8 cellular contexts compared by ENCODE assay signal in genomic region chr7:17408245-17408903, GRCh38.
A peak's percentile ranks its signal among the peaks of the same experiment; 100 is the strongest.
DNase-seq lines count a peak whose midpoint lies in the region; ATAC-seq and TF ChIP-seq lines count a peak whose summit lies in the region.

No MANE protein-coding gene starts in this region.

- no peak for TF ChIP-seq EP300 in gastroesophageal sphincter (IDR thresholded peaks at IDR 0.05)

- no peaks in the 10 kb centered on the region for H3K27me3 ChIP-seq in gastroesophageal sphincter
- H3K27me3 ChIP-seq in smooth muscle cell (ENCODE audit: low read depth) = no peaks in the 10 kb centered on the region

- CTCF ChIA-PET in HEK293 (lab: Yijun Ruan, JAX) = interaction anchor here (0.5 to 1.0 kb wide), 3 partner anchors 239 to 752 kb away, joined by 3 read pairs; no protein-coding TSS in a partner anchor

- H3K4me3 ChIP-seq in HEK293 (ENCODE audit: low read depth, low read length) (no peak overlapping the region), gastroesophageal sphincter (no peak overlapping the region), smooth muscle cell (no peak overlapping the region)

- H3K79me2 ChIP-seq in smooth muscle cell (ENCODE audit: low read depth) = no peaks in the 10 kb centered on the region

- H3K4me1 ChIP-seq in HEK293 (ENCODE audit: control insufficient read depth, insufficient read depth, low read length) = peaks cover 8% of the 10 kb centered on the region
- peaks cover 0 to 7% (median 0%) of the 10 kb centered on the region in 3 donors for H3K4me1 ChIP-seq in gastroesophageal sphincter
- H3K4me1 ChIP-seq in smooth muscle cell (ENCODE audit: low read depth) = no peaks in the 10 kb centered on the region

- no peak overlapping the region for H2AFZ ChIP-seq in smooth muscle cell (ENCODE audit: low read depth)

- ATAC-seq in gastroesophageal sphincter = peak; percentile 86
- ATAC-seq in HG03521 (IDR thresholded peaks at IDR 0.05; ENCODE audit: unreplicated experiment) = no peak

- TF ChIP-seq CTCF in HEK293 (tag by site-specific recombination; IDR thresholded peaks at IDR 0.05) = no peak
- no peak for TF ChIP-seq CTCF in gastroesophageal sphincter (IDR thresholded peaks at IDR 0.05)
- no peak for TF ChIP-seq CTCF in smooth muscle cell (IDR thresholded peaks at IDR 0.05; ENCODE audit: borderline replicate concordance, insufficient read depth, poor library complexity, severe bottlenecking)

- peak overlapping the region; percentile 28 for H3K4me2 ChIP-seq in smooth muscle cell

- H3K36me3 ChIP-seq in HEK293 (ENCODE audit: control insufficient read depth in 2 of 2, insufficient read depth in 1 of 2, low read length in 2 of 2) = no peaks in the 10 kb centered on the region
- no peaks in the 10 kb centered on the region for H3K36me3 ChIP-seq in gastroesophageal sphincter
- H3K36me3 ChIP-seq in smooth muscle cell (ENCODE audit: low read depth) = no peaks in the 10 kb centered on the region

- no peak overlapping the region for H3K9ac ChIP-seq in smooth muscle cell (ENCODE audit: low read depth)

- no peak for TF ChIP-seq POLR2A in gastroesophageal sphincter (IDR thresholded peaks at IDR 0.05)

- H3K9me3 ChIP-seq in HEK293 (ENCODE audit: control insufficient read depth, insufficient read depth, low read depth, low read length) (no peaks in the 10 kb centered on the region), gastroesophageal sphincter (no peaks in the 10 kb centered on the region), smooth muscle cell (replicated peaks; ENCODE audit: low read depth) (no peaks in the 10 kb centered on the region)

- H3K27ac ChIP-seq in HEK293 (ENCODE audit: extremely low read depth, low read depth, low read length) = no peak overlapping the region
- H3K27ac ChIP-seq in gastroesophageal sphincter = peak overlapping the region in 1 of 4 donors; percentile 14
- H3K27ac ChIP-seq in smooth muscle cell (ENCODE audit: low read depth) = peak overlapping the region; percentile 77

- DNase-seq in SKM-1 (lab: John Stamatoyannopoulos, UW; ENCODE audit: unreplicated experiment) = peak; percentile 87
- DNase-seq in smooth muscle cell (lab: John Stamatoyannopoulos, UW; ENCODE audit: unreplicated experiment) = no peak
- no peak for DNase-seq in stimulated activated CD4-positive, alpha-beta T cell treated with anti-CD3 and anti-CD28 coated beads, Interleukin-2, amount 100 ng/mL, for 24 hours
- DNase-seq in DMS153 treated with DMSO at 0.1 percent for 48 hours (lab: John Stamatoyannopoulos, UW; ENCODE audit: unreplicated experiment) = no peak
- DNase-seq in iPS-NIHi11 (ENCODE audit: low spot score) = no peak

- H3F3A ChIP-seq in smooth muscle cell (ENCODE audit: low read depth) = no peaks in the 10 kb centered on the region

- H4K20me1 ChIP-seq in smooth muscle cell (ENCODE audit: low read depth) = no peaks in the 10 kb centered on the region

- POLR2A ChIA-PET in HEK293 (lab: Yijun Ruan, JAX) = no interaction called here

- 57 to 67% methylated on average over 3 to 5 of the region's 5 CpGs for WGBS in gastroesophageal sphincter (ENCODE audit: low coverage in 1 of 2), 2 donors
- 21% methylated on average over 5 of the region's 5 CpGs for WGBS in smooth muscle cell (ENCODE audit: low lambda C conversion rate)

TF ChIP-seq in HEK293, 187 proteins besides CTCF, POLR2A, EP300 and RAD21:
- TF ChIP-seq TRIM28 (IDR thresholded peaks at IDR 0.05; ENCODE audit: borderline replicate concordance, low read length) (peak; percentile 19; the same call in 1 of the 2 replicates), HOXC10 (CRISPR knock-in tag; IDR thresholded peaks at IDR 0.05) (no peak), ZIC2 (tag by site-specific recombination; IDR thresholded peaks at IDR 0.05) (peak; percentile 42; the same call in 1 of the 2 replicates), ZNF366 (tag by site-specific recombination; conservative IDR thresholded peaks at IDR 0.05) (peak; percentile 61), SP7 (tag by site-specific recombination; IDR thresholded peaks at IDR 0.05) (peak; percentile 54; the same call in 1 of the 2 replicates), ZEB2 (tag by site-specific recombination; IDR thresholded peaks at IDR 0.05) (no peak), ZNF629 (tag by site-specific recombination; IDR thresholded peaks at IDR 0.05) (peak; percentile 33; the same call in 1 of the 2 replicates), PRDM6 (tag by site-specific recombination; IDR thresholded peaks at IDR 0.05) (0 out of 2 replicates have a peak, but pooled peaks have one; percentile 10)
- TF ChIP-seq, protein P1, sequence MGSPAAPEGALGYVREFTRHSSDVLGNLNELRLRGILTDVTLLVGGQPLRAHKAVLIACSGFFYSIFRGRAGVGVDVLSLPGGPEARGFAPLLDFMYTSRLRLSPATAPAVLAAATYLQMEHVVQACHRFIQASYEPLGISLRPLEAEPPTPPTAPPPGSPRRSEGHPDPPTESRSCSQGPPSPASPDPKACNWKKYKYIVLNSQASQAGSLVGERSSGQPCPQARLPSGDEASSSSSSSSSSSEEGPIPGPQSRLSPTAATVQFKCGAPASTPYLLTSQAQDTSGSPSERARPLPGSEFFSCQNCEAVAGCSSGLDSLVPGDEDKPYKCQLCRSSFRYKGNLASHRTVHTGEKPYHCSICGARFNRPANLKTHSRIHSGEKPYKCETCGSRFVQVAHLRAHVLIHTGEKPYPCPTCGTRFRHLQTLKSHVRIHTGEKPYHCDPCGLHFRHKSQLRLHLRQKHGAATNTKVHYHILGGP (tag by site-specific recombination; IDR thresholded peaks at IDR 0.05) = no peak
